Comparison of ENCODE assay signal across 8 cellular contexts in the genomic region with DNA sequence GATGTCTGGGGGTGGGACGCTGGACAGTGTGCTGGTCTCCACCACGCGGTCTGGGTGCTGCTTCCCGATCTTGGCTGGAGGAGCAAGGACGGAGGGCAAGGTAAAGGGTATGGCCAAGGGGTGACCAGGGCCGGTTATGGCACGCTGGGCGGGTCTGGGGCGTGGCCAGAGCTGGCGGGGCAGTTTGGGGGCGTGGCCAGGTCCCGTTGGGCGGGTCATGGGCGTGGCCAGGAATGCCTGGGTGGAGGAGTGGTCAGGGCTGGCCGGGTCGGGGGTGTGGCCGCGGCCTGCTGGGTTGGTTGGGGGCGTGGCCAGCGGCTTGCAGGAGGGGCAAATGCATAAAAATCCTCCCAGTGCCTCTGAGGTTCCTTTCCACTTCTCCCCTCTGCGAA. TPM values are rescaled to one million over a fixed set of nuclear protein-coding genes. Genes with fewer than 3 reads are reported as not detected.
DNase-seq lines count a peak whose midpoint lies in the region; ATAC-seq and TF ChIP-seq lines count a peak whose summit lies in the region.

No MANE protein-coding gene starts in this region.

- H3K4me3 Mint-ChIP-seq in activated CD4-positive, alpha-beta memory T cell treated with anti-CD3 and anti-CD28 coated beads for 36 hours: no peak overlapping the region
- H3K4me3 Mint-ChIP-seq in stimulated activated effector memory CD8-positive, alpha-beta T cell treated with anti-CD3 and anti-CD28 coated beads, Interleukin-12 subunit alpha, Interleukin-12 subunit beta, amount 100 ng/mL, for 72 hours: no peak overlapping the region

- H3K27ac Mint-ChIP-seq in activated CD4-positive, alpha-beta memory T cell treated with anti-CD3 and anti-CD28 coated beads for 36 hours: peak overlapping the region; percentile 76
- H3K27ac Mint-ChIP-seq in stimulated activated effector memory CD8-positive, alpha-beta T cell treated with anti-CD3 and anti-CD28 coated beads, Interleukin-12 subunit alpha, Interleukin-12 subunit beta, amount 100 ng/mL, for 72 hours: peak overlapping the region; percentile 14

- H3K27ac ChIP-seq in heart right ventricle: no peak overlapping the region

- in situ Hi-C loops in Caki2 (cut with HindIII; ENCODE audit: low pct_unique_long_range_greater_than_20kb, low sequenced_read_pairs): no loop called here
- in situ Hi-C loops in G401 (cut with HindIII; ENCODE audit: low sequenced_read_pairs): no loop called here

- H3K36me3 ChIP-seq in heart right ventricle: peaks cover 21 to 100% (median 44%) of the 10 kb centered on the region in 9 donors

- H3K36me3 Mint-ChIP-seq in activated CD4-positive, alpha-beta memory T cell treated with anti-CD3 and anti-CD28 coated beads for 36 hours: peaks cover 45% of the 10 kb centered on the region
- peaks cover 99% of the 10 kb centered on the region for H3K36me3 Mint-ChIP-seq in stimulated activated effector memory CD8-positive, alpha-beta T cell treated with anti-CD3 and anti-CD28 coated beads, Interleukin-12 subunit alpha, Interleukin-12 subunit beta, amount 100 ng/mL, for 72 hours

- H3K9me3 ChIP-seq in heart right ventricle: no peaks in the 10 kb centered on the region

- ATAC-seq in HG02642 (IDR thresholded peaks at IDR 0.05; ENCODE audit: poor library complexity, unreplicated experiment): peak; percentile 40
- peak; percentile 23 to 78 (median 41) for ATAC-seq in heart right ventricle
- peak; percentile 71 for ATAC-seq in stimulated activated effector memory CD8-positive, alpha-beta T cell treated with anti-CD3 and anti-CD28 coated beads, Interleukin-12 subunit alpha, Interleukin-12 subunit beta, amount 100 ng/mL, for 72 hours
- no peak for ATAC-seq in GM19463 (IDR thresholded peaks at IDR 0.05; ENCODE audit: unreplicated experiment)
- ATAC-seq in HG03457 (IDR thresholded peaks at IDR 0.05; ENCODE audit: unreplicated experiment): no peak

- no peaks in the 10 kb centered on the region for H3K27me3 ChIP-seq in heart right ventricle

- WGBS in heart right ventricle, 2 donors: 60 to 75% methylated on average over 20 to 21 of the region's 21 CpGs

- peaks cover 11% of the 10 kb centered on the region for H3K4me1 Mint-ChIP-seq in activated CD4-positive, alpha-beta memory T cell treated with anti-CD3 and anti-CD28 coated beads for 36 hours (ENCODE audit: low read depth)
- H3K4me1 Mint-ChIP-seq in stimulated activated effector memory CD8-positive, alpha-beta T cell treated with anti-CD3 and anti-CD28 coated beads, Interleukin-12 subunit alpha, Interleukin-12 subunit beta, amount 100 ng/mL, for 72 hours: peaks cover 20% of the 10 kb centered on the region

- no peak for TF ChIP-seq CTCF in heart right ventricle (IDR thresholded peaks at IDR 0.05)

- H3K4me3 ChIP-seq in heart right ventricle: no peak overlapping the region

- H3K4me1 ChIP-seq in heart right ventricle: peaks cover 0 to 31% (median 0%) of the 10 kb centered on the region in 9 donors

- POLR2A ChIA-PET in activated CD4-positive, alpha-beta memory T cell treated with anti-CD3 and anti-CD28 coated beads for 36 hours (lab: Charles Lee): interaction anchor here (1.2 kb wide), 1 partner anchor 11 kb away, joined by 4 read pairs; no protein-coding TSS in a partner anchor

- no peaks in the 10 kb centered on the region for H3K9me3 Mint-ChIP-seq in activated CD4-positive, alpha-beta memory T cell treated with anti-CD3 and anti-CD28 coated beads for 36 hours
- H3K9me3 Mint-ChIP-seq in stimulated activated effector memory CD8-positive, alpha-beta T cell treated with anti-CD3 and anti-CD28 coated beads, Interleukin-12 subunit alpha, Interleukin-12 subunit beta, amount 100 ng/mL, for 72 hours: no peaks in the 10 kb centered on the region

- CTCF ChIA-PET in activated CD4-positive, alpha-beta memory T cell treated with anti-CD3 and anti-CD28 coated beads for 36 hours (lab: Charles Lee): interaction anchor here (1.8 kb wide), 1 partner anchor 10 kb away, joined by 6 read pairs; no protein-coding TSS in a partner anchor

- no peaks in the 10 kb centered on the region for H3K27me3 Mint-ChIP-seq in activated CD4-positive, alpha-beta memory T cell treated with anti-CD3 and anti-CD28 coated beads for 36 hours

- intact Hi-C loops in activated CD4-positive, alpha-beta memory T cell treated with anti-CD3 and anti-CD28 coated beads for 36 hours (cut with micrococcal nuclease): no loop called here
- intact Hi-C loops in heart right ventricle (cut with DNase I): loop anchor here in 2 of 10 donors (5.0 to 10.0 kb wide), 2 partner anchors 52 to 59 kb away; a partner anchor contains a TSS

- DNase-seq in Caki2 (ENCODE audit: low read depth): peak; percentile 56
- DNase-seq in activated CD4-positive, alpha-beta memory T cell treated with anti-CD3 and anti-CD28 coated beads for 36 hours: peak; percentile 80
- peak in 1 of 2 donors; percentile 63 for DNase-seq in heart right ventricle
- peak; percentile 61 to 89 for DNase-seq in stimulated activated effector memory CD8-positive, alpha-beta T cell treated with anti-CD3 and anti-CD28 coated beads, Interleukin-12 subunit alpha, Interleukin-12 subunit beta, amount 100 ng/mL, for 72 hours (ENCODE audit: low spot score in 2 of 2)
- no peak for DNase-seq in G401 (ENCODE audit: low spot score)

RNA-seq across cellular contexts. Expression of a gene that starts 19.2 kb away (rescaled TPM):
- total RNA-seq in Caki2 (2014; rRNA removed; shearing (Covaris generic); ENCODE audit: low replicate concordance): 693 and 719 TPM in 2 replicates
- 100 to 1,000 TPM; 274 to 275 TPM for total RNA-seq in activated CD4-positive, alpha-beta memory T cell treated with anti-CD3 and anti-CD28 coated beads for 36 hours
- 100 to 1,000 TPM; 244 to 405 (median 299) TPM for total RNA-seq in heart right ventricle
- 100 to 1,000 TPM; 461 to 487 TPM for polyA plus RNA-seq in heart right ventricle
- total RNA-seq in G401 (2014; rRNA removed; shearing (Covaris generic)): 593 and 784 TPM in 2 replicates

RNA-seq across cellular contexts. Expression of a gene that starts 27.8 kb away (rescaled TPM):
- 119 and 180 TPM in 2 replicates for total RNA-seq in Caki2 (2014; rRNA removed; shearing (Covaris generic); ENCODE audit: low replicate concordance)
- 100 to 1,000 TPM; 204 to 207 TPM for total RNA-seq in activated CD4-positive, alpha-beta memory T cell treated with anti-CD3 and anti-CD28 coated beads for 36 hours
- total RNA-seq in heart right ventricle: 100 to 1,000 TPM; 111 to 215 (median 134) TPM
- polyA plus RNA-seq in heart right ventricle: 100 to 1,000 TPM; 116 to 212 TPM
- 326 and 355 TPM in 2 replicates for total RNA-seq in G401 (2014; rRNA removed; shearing (Covaris generic))

RNA-seq across cellular contexts. Expression of a gene that starts 51.1 kb away (rescaled TPM):
- total RNA-seq in Caki2 (2014; rRNA removed; shearing (Covaris generic); ENCODE audit: low replicate concordance): 20.1 and 23.7 TPM in 2 replicates
- total RNA-seq in activated CD4-positive, alpha-beta memory T cell treated with anti-CD3 and anti-CD28 coated beads for 36 hours: 100 to 1,000 TPM in 1 of 2 experiments, 10 to 100 TPM in 1; 96.9 to 110 TPM
- total RNA-seq in heart right ventricle: 10 to 100 TPM; 12.6 to 61.3 (median 16.1) TPM
- 10 to 100 TPM; 12.6 to 18.7 TPM for polyA plus RNA-seq in heart right ventricle
- 22.3 and 25.1 TPM in 2 replicates for total RNA-seq in G401 (2014; rRNA removed; shearing (Covaris generic))

RNA-seq across cellular contexts. Expression of a gene that starts 56.0 kb away (rescaled TPM):
- total RNA-seq in Caki2 (2014; rRNA removed; shearing (Covaris generic); ENCODE audit: low replicate concordance): 17.3 and 36.7 TPM in 2 replicates
- total RNA-seq in activated CD4-positive, alpha-beta memory T cell treated with anti-CD3 and anti-CD28 coated beads for 36 hours: 100 to 1,000 TPM; 136 to 142 TPM
- 10 to 100 TPM in 1 of 10 donors, 1 to 10 TPM in 9; 1.9 to 27.4 (median 4.1) TPM for total RNA-seq in heart right ventricle
- polyA plus RNA-seq in heart right ventricle: 1 to 10 TPM; 4.4 to 8.6 TPM
- 126 and 134 TPM in 2 replicates for total RNA-seq in G401 (2014; rRNA removed; shearing (Covaris generic))

Comparison
In these comparisons a context has a peak if more than half of its experiments do, and no peak if none do; other contexts are left out.
1. ATAC-seq: peak in HG02642 (single experiment), heart right ventricle (8 of 8) and stimulated activated effector memory CD8-positive, alpha-beta T cell treated with anti-CD3 and anti-CD28 coated beads, Interleukin-12 subunit alpha, Interleukin-12 subunit beta, amount 100 ng/mL, for 72 hours (single experiment); none in GM19463 (single experiment) and HG03457 (single experiment).